Comparison of ENCODE assay signal across 8 cellular contexts in genomic region chr19:12782424-12783225, GRCh38. TPM values are rescaled to one million over a fixed set of nuclear protein-coding genes. Genes with fewer than 3 reads are reported as not detected.
DNase-seq lines count a peak whose midpoint lies in the region; ATAC-seq and TF ChIP-seq lines count a peak whose summit lies in the region.

No MANE protein-coding gene starts in this region.

- peak overlapping the region; percentile 97 for H3K4me2 ChIP-seq in mammary epithelial cell (ENCODE audit: insufficient read depth, low read depth, low read length)

- H3K79me2 ChIP-seq in mammary epithelial cell (ENCODE audit: insufficient read depth, low read length) = peaks cover 11% of the 10 kb centered on the region

- intact Hi-C loops in mammary epithelial cell (cut with micrococcal nuclease) (loop anchor here (1.0 kb wide), 1 partner anchor 9 kb away; the partner anchor contains the start of gene JUNB), spleen (cut with DNase I; ENCODE audit: low total_unique reads) (no loop called here)

- H3K27me3 ChIP-seq in H7 (ENCODE audit: control insufficient read depth, insufficient read depth, low read length) = no peaks in the 10 kb centered on the region
- no peaks in the 10 kb centered on the region for H3K27me3 ChIP-seq in WERI-Rb-1 (ENCODE audit: insufficient read depth, low read depth, severe bottlenecking)
- no peaks in the 10 kb centered on the region for H3K27me3 ChIP-seq in mammary epithelial cell (ENCODE audit: insufficient read depth, low read length)
- no peaks in the 10 kb centered on the region for H3K27me3 ChIP-seq in spleen (replicated peaks in 1 of 7)

- H3K4me1 ChIP-seq in mammary epithelial cell (ENCODE audit: insufficient read depth, low read length) = peaks cover 72% of the 10 kb centered on the region
- H3K4me1 ChIP-seq in spleen = peaks cover 67 to 97% (median 88%) of the 10 kb centered on the region in 6 donors

- H3K36me3 ChIP-seq in H7 (replicated peaks; ENCODE audit: control insufficient read depth, insufficient read depth, low read length) = no peaks in the 10 kb centered on the region
- H3K36me3 ChIP-seq in WERI-Rb-1 = no peaks in the 10 kb centered on the region
- no peaks in the 10 kb centered on the region for H3K36me3 ChIP-seq in mammary epithelial cell (ENCODE audit: insufficient read depth, low read length)
- H3K36me3 ChIP-seq in spleen = no peaks in the 10 kb centered on the region

- H3K9me3 ChIP-seq in WERI-Rb-1 (ENCODE audit: severe bottlenecking) (no peaks in the 10 kb centered on the region), mammary epithelial cell (replicated peaks; ENCODE audit: insufficient read depth, low read length) (no peaks in the 10 kb centered on the region), spleen (no peaks in the 10 kb centered on the region)

- H3K4me3 ChIP-seq in H7 (ENCODE audit: insufficient read depth, low read depth, low read length) = peak overlapping the region; percentile 63
- H3K4me3 ChIP-seq in WERI-Rb-1 (ENCODE audit: low read depth, low read length) = peak overlapping the region; percentile 56
- H3K4me3 ChIP-seq in mammary epithelial cell (replicated peaks in 1 of 3; ENCODE audit: insufficient read depth in 1 of 3, low read depth in 2 of 3, low read length in 3 of 3) = peak overlapping the region; percentile 22 to 53 (median 40)
- H3K4me3 ChIP-seq in spleen = peak overlapping the region; percentile 30 to 66 (median 45)

- peak; percentile 43 for TF ChIP-seq CTCF in WERI-Rb-1 (IDR thresholded peaks at IDR 0.05; ENCODE audit: low read depth, low read length)
- TF ChIP-seq CTCF in mammary epithelial cell (conservative IDR thresholded peaks at IDR 0.05 in 1 of 2, IDR thresholded peaks at IDR 0.05 in 1 of 2; ENCODE audit: extremely low read depth in 1 of 2, insufficient read depth in 1 of 2, low read depth in 1 of 2, low read length in 2 of 2) = peak in 1 of 2 donors; percentile 14
- peak in 6 of 11 experiments; percentile 3 to 49 (median 31) for TF ChIP-seq CTCF in spleen (IDR thresholded peaks at IDR 0.05 in 8 of 11, conservative IDR thresholded peaks at IDR 0.05 in 3 of 11)

- CTCF ChIA-PET in mammary epithelial cell (lab: Charles Lee; ENCODE audit: low non-redundant PET) = no interaction called here

- BruUV-seq in mammary epithelial cell (replicated peaks; lab: Mats Ljungman, UMichigan) = no TSS peak

- TF ChIP-seq POLR2A in spleen (IDR thresholded peaks at IDR 0.05) = peak; percentile 42 to 88 (median 55)

- in situ Hi-C loops in mammary epithelial cell (cut with MboI; ENCODE audit: low sequenced_read_pairs in 2 of 2) = no loop called here

- DNase-seq in COLO829 (ENCODE audit: low spot score) (peak; percentile 61), H7 (peak; percentile 89), NCI-H146 treated with DMSO at 0.1 percent for 48 hours (lab: John Stamatoyannopoulos, UW; ENCODE audit: unreplicated experiment) (peak; percentile 74), WERI-Rb-1 (peak; percentile 87), mammary epithelial cell (peak; percentile 59), iris pigment epithelial cell (ENCODE audit: low read depth) (peak; percentile 75), spleen (peak; percentile 98)

- no peak for ATAC-seq in GM21786 (IDR thresholded peaks at IDR 0.05; ENCODE audit: unreplicated experiment)

- H4K20me1 ChIP-seq in mammary epithelial cell (ENCODE audit: insufficient read depth, low read length) = no peaks in the 10 kb centered on the region

- peak overlapping the region; percentile 46 for H3K9ac ChIP-seq in mammary epithelial cell (ENCODE audit: insufficient read depth, low read length)

- H2AFZ ChIP-seq in mammary epithelial cell (ENCODE audit: low read depth, low read length) = peak overlapping the region; percentile 80

- WGBS in mammary epithelial cell (ENCODE audit: low coverage, missing lambda C conversion rate) = 2% methylated on average over 22 of the region's 82 CpGs
- 0 to 2% (median 0%) methylated on average over 55 to 82 of the region's 82 CpGs for WGBS in spleen, 5 donors

- dilution Hi-C loops in mammary epithelial cell (cut with HindIII; ENCODE audit: low sequenced_read_pairs) = no loop called here

- H3K27ac ChIP-seq in WERI-Rb-1 (peak overlapping the region; percentile 96), mammary epithelial cell (ENCODE audit: insufficient read depth, low read depth, low read length) (peak overlapping the region; percentile 72), spleen (peak overlapping the region; percentile 95 to 100 (median 100))

RNA-seq across cellular contexts. Expression of gene HOOK2, which starts 7.3 kb away (rescaled TPM):
- 15.4 and 30.4 TPM in 2 replicates for total RNA-seq in H7 (2014; rRNA removed; shearing (Covaris generic))
- total RNA-seq in mammary epithelial cell = 10 to 100 TPM; 32.3 to 63.6 TPM
- polyA plus RNA-seq in mammary epithelial cell = 21.3 TPM
- polyA minus RNA-seq in mammary epithelial cell = 5.7 TPM
- 10 to 100 TPM; 14.8 to 27.4 (median 25.2) TPM for total RNA-seq in spleen
- 10 to 100 TPM in 2 of 3 donors, 1 to 10 TPM in 1; 7.1 to 24.3 (median 20.5) TPM for polyA plus RNA-seq in spleen

RNA-seq across cellular contexts. Expression of gene JUNB, which starts 8.7 kb away (rescaled TPM):
- total RNA-seq in H7 (2014; rRNA removed; shearing (Covaris generic)) = 10.0 and 22.6 TPM in 2 replicates
- total RNA-seq in mammary epithelial cell (100 to 1,000 TPM; 135 to 173 TPM), spleen (100 to 1,000 TPM; 102 to 363 (median 189) TPM)
- polyA plus RNA-seq in mammary epithelial cell (83.3 TPM), spleen (100 to 1,000 TPM in 1 of 3 donors, 10 to 100 TPM in 2; 57.5 to 118 (median 64.0) TPM)
- 12.6 TPM for polyA minus RNA-seq in mammary epithelial cell

RNA-seq across cellular contexts. Expression of gene PRDX2, which starts 19.0 kb away (rescaled TPM):
- total RNA-seq in H7 (2014; rRNA removed; shearing (Covaris generic)) = 508 and 571 TPM in 2 replicates
- total RNA-seq in mammary epithelial cell (100 to 1,000 TPM; 169 to 202 TPM), spleen (100 to 1,000 TPM in 6 of 7 donors, 10 to 100 TPM in 1; 97.9 to 203 (median 140) TPM)
- polyA plus RNA-seq in mammary epithelial cell (377 TPM), spleen (100 to 1,000 TPM in 2 of 3 donors, 10 to 100 TPM in 1; 78.3 to 123 (median 108) TPM)
- 324 TPM for polyA minus RNA-seq in mammary epithelial cell

RNA-seq across cellular contexts. Expression of gene THSD8, which starts 19.2 kb away (rescaled TPM):
- total RNA-seq in H7 (2014; rRNA removed; shearing (Covaris generic)) = not detected in 2 replicates
- total RNA-seq in mammary epithelial cell (10 to 100 TPM in 1 of 2 donors, not detected in 1; 19.8 TPM), spleen (1 to 10 TPM in 4 of 7 donors, not detected in 3; 1.1 to 4.8 (median 3.4) TPM)
- polyA plus RNA-seq in mammary epithelial cell (not detected), spleen (1 to 10 TPM; 5.2 to 9.1 (median 5.7) TPM)
- 24.4 TPM for polyA minus RNA-seq in mammary epithelial cell

RNA-seq across cellular contexts. Expression of gene RNASEH2A, which starts 23.8 kb away (rescaled TPM):
- total RNA-seq in H7 (2014; rRNA removed; shearing (Covaris generic)) = 85.4 and 104 TPM in 2 replicates
- 10 to 100 TPM in 1 of 2 donors, 1 to 10 TPM in 1; 7.0 to 27.8 TPM for total RNA-seq in mammary epithelial cell
- polyA plus RNA-seq in mammary epithelial cell = 71.6 TPM
- 24.4 TPM for polyA minus RNA-seq in mammary epithelial cell
- 10 to 100 TPM in 6 of 7 donors, 1 to 10 TPM in 1; 9.8 to 15.9 (median 11.7) TPM for total RNA-seq in spleen
- 10 to 100 TPM in 2 of 3 donors, 1 to 10 TPM in 1; 4.4 to 12.2 (median 11.4) TPM for polyA plus RNA-seq in spleen
